In the genomic region with DNA sequence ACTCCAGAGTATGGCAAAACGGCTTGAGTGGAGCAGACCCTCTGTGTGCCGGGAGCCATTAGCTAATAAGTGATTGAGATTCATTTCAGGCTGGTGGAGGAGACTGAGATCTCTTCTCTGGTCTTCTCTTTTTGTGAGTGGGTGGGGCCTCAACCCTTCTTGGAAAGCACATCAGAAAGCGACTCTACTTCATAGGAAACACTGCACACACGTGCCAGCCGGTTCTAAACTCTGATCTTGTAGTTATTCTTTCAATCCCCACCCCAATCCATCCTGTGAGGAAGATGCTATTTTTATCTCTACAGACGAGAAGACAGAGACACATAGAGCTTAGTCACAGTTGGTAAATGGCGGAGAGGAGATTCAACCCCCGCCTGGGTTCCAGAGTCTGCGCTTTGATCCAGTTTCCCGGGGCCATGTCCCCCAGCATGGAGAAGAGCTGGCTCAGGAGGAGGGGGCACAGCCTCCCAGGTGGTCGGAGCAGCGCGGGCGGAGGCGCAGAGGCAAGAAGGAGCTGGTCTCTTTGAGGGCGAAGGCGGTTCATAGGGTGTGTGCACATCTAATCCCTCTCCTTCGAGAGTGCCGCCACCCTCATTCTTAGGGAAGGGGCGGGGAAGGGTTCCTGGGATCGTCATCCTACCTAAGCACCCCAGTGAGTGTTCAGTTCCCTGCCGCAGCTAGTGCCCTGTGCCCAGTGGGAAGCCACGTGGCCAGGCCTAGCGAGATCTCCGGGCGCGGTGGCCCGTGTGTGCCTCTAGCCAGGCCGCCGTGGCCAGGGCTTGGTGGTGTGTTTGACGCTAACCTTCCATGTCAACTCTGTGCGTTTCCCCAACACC, we compare ENCODE assay signal across 15 cellular contexts. TPM values are rescaled to one million over a fixed set of nuclear protein-coding genes. Genes with fewer than 3 reads are reported as not detected.
A peak's percentile ranks its signal among the peaks of the same experiment; 100 is the strongest.
DNase-seq lines count a peak whose midpoint lies in the region; ATAC-seq and TF ChIP-seq lines count a peak whose summit lies in the region.
"Had no signal": no experiment of that assay in that cellular context is flagged by ENCODE, and none has a peak within 500 bp of the region (broad histone marks: within the 10 kb centered on the region; RNA-seq: fewer than 3 reads in every experiment).

No MANE protein-coding gene starts in this region.

- H3K27ac Mint-ChIP-seq in CD8-positive, alpha-beta T cell = peak overlapping the region; percentile 70
- H3K27ac Mint-ChIP-seq in activated T-cell treated with anti-CD3 and anti-CD28 coated beads, Interleukin-2, amount 50 U/mL, for 72 hours = peak overlapping the region; percentile 89
- peak overlapping the region; percentile 72 to 95 (median 93) for H3K27ac Mint-ChIP-seq in naive thymus-derived CD4-positive, alpha-beta T cell

- H3K27me3 Mint-ChIP-seq in CD8-positive, alpha-beta T cell (ENCODE audit: low read depth) = no peaks in the 10 kb centered on the region
- no peaks in the 10 kb centered on the region for H3K27me3 Mint-ChIP-seq in activated T-cell treated with anti-CD3 and anti-CD28 coated beads, Interleukin-2, amount 50 U/mL, for 72 hours (ENCODE audit: low read depth)
- no peaks in the 10 kb centered on the region for H3K27me3 Mint-ChIP-seq in naive thymus-derived CD4-positive, alpha-beta T cell

- H3K36me3 Mint-ChIP-seq in CD8-positive, alpha-beta T cell = no peaks in the 10 kb centered on the region
- no peaks in the 10 kb centered on the region for H3K36me3 Mint-ChIP-seq in activated T-cell treated with anti-CD3 and anti-CD28 coated beads, Interleukin-2, amount 50 U/mL, for 72 hours (ENCODE audit: insufficient read depth in 2 of 2)
- peaks cover 0 to 7% (median 0%) of the 10 kb centered on the region in 5 donors for H3K36me3 Mint-ChIP-seq in naive thymus-derived CD4-positive, alpha-beta T cell

- intact Hi-C loops in CD8-positive, alpha-beta T cell (cut with DNase I, micrococcal nuclease) = loop anchor here in 1 of 2 experiments (2.0 kb wide), 1 partner anchor 29 kb away; no protein-coding TSS in a partner anchor
- intact Hi-C loops in naive thymus-derived CD4-positive, alpha-beta T cell (cut with micrococcal nuclease) = loop anchor here in 1 of 2 donors (1.0 kb wide), 1 partner anchor 14 kb away; no protein-coding TSS in a partner anchor

- H3K4me3 Mint-ChIP-seq in CD8-positive, alpha-beta T cell = peak overlapping the region; percentile 54
- peak overlapping the region; percentile 80 to 88 for H3K4me3 Mint-ChIP-seq in activated T-cell treated with anti-CD3 and anti-CD28 coated beads, Interleukin-2, amount 50 U/mL, for 72 hours
- H3K4me3 Mint-ChIP-seq in naive thymus-derived CD4-positive, alpha-beta T cell = peak overlapping the region; percentile 73 to 86 (median 78)

- DNase-seq in CD8-positive, alpha-beta T cell = no peak
- DNase-seq in H7 = peak; percentile 45
- peak in 1 of 2 donors; percentile 28 for DNase-seq in activated T-cell treated with anti-CD3 and anti-CD28 coated beads, Interleukin-2, amount 50 U/mL, for 72 hours
- peak in 4 of 9 donors; percentile 30 to 46 (median 42) for DNase-seq in naive thymus-derived CD4-positive, alpha-beta T cell
- no peak for DNase-seq in SKM-1 (lab: John Stamatoyannopoulos, UW; ENCODE audit: unreplicated experiment)
- DNase-seq in cerebellar nuclear complex (lab: John Stamatoyannopoulos, UW) = no peak
- DNase-seq: brain microvascular endothelial cell, kidney glomerular epithelial cell, MV-4-11, PC-3, tibial artery had no signal

- H3K4me1 Mint-ChIP-seq in CD8-positive, alpha-beta T cell (ENCODE audit: low read depth) = peaks cover 47% of the 10 kb centered on the region
- peaks cover 97% of the 10 kb centered on the region for H3K4me1 Mint-ChIP-seq in activated T-cell treated with anti-CD3 and anti-CD28 coated beads, Interleukin-2, amount 50 U/mL, for 72 hours (ENCODE audit: low read depth)
- H3K4me1 Mint-ChIP-seq in naive thymus-derived CD4-positive, alpha-beta T cell = peaks cover 31 to 58% (median 52%) of the 10 kb centered on the region in 7 donors

- no peak for TF ChIP-seq CTCF in CD8-positive, alpha-beta T cell (IDR thresholded peaks at IDR 0.05)

- no peaks in the 10 kb centered on the region for H3K9me3 Mint-ChIP-seq in CD8-positive, alpha-beta T cell
- H3K9me3 Mint-ChIP-seq in activated T-cell treated with anti-CD3 and anti-CD28 coated beads, Interleukin-2, amount 50 U/mL, for 72 hours = peaks cover 0 to 1% of the 10 kb centered on the region in 2 donors
- H3K9me3 Mint-ChIP-seq in naive thymus-derived CD4-positive, alpha-beta T cell = peaks cover 0 to 3% (median 0%) of the 10 kb centered on the region in 11 donors

- H3K27ac ChIP-seq in CD8-positive, alpha-beta T cell (ENCODE audit: low read depth, low read length) = no peak overlapping the region
- peak overlapping the region; percentile 28 for H3K27ac ChIP-seq in naive thymus-derived CD4-positive, alpha-beta T cell (ENCODE audit: low read depth, low read length)
- H3K27ac ChIP-seq: brain microvascular endothelial cell, tibial artery had no signal

- H3K9me3 ChIP-seq in CD8-positive, alpha-beta T cell (ENCODE audit: low read length) = no peaks in the 10 kb centered on the region
- H3K9me3 ChIP-seq in naive thymus-derived CD4-positive, alpha-beta T cell (ENCODE audit: control insufficient read depth in 2 of 3, low read length in 3 of 3) = no peaks in the 10 kb centered on the region
- H3K9me3 ChIP-seq: tibial artery had no signal

- CTCF ChIA-PET in CD8-positive, alpha-beta T cell (lab: Charles Lee) = interaction anchor here (0.7 to 21.4 kb wide), 8 partner anchors 10 to 83 kb away, joined by 3 to 486 read pairs (median 8); partner anchors contain the start of genes RSPH3 and TAGAP
- CTCF ChIA-PET in naive thymus-derived CD4-positive, alpha-beta T cell (lab: Charles Lee) = interaction anchor here (0.8 to 2.5 kb wide), 7 partner anchors 9 to 85 kb away, joined by 3 to 14 read pairs (median 5); no protein-coding TSS in a partner anchor

- no peak overlapping the region for H3K4me3 ChIP-seq in CD8-positive, alpha-beta T cell (ENCODE audit: low read depth, low read length)
- no peak overlapping the region for H3K4me3 ChIP-seq in H7 (ENCODE audit: insufficient read depth, low read depth, low read length)
- H3K4me3 ChIP-seq in naive thymus-derived CD4-positive, alpha-beta T cell (ENCODE audit: low read length) = peak overlapping the region; percentile 34
- H3K4me3 ChIP-seq: tibial artery had no signal

- H3K27me3 ChIP-seq in CD8-positive, alpha-beta T cell (ENCODE audit: insufficient read depth, low read length) = no peaks in the 10 kb centered on the region
- no peaks in the 10 kb centered on the region for H3K27me3 ChIP-seq in H7 (ENCODE audit: control insufficient read depth, insufficient read depth, low read length)
- no peaks in the 10 kb centered on the region for H3K27me3 ChIP-seq in naive thymus-derived CD4-positive, alpha-beta T cell (ENCODE audit: control insufficient read depth in 2 of 2, insufficient read depth in 2 of 2, low read length in 2 of 2)
- H3K27me3 ChIP-seq: brain microvascular endothelial cell, tibial artery had no signal

- POLR2A ChIA-PET in CD8-positive, alpha-beta T cell (lab: Charles Lee) = interaction anchor here (0.6 to 3.2 kb wide), 4 partner anchors 14 to 50 kb away, joined by 3 to 11 read pairs (median 6); partner anchors contain the start of gene TAGAP
- POLR2A ChIA-PET in naive thymus-derived CD4-positive, alpha-beta T cell (lab: Charles Lee) = interaction anchor here (0.7 to 8.2 kb wide), 18 partner anchors 8 to 93 kb away, joined by 3 to 91 read pairs (median 4); partner anchors contain the start of genes RSPH3 and TAGAP

- H3K4me1 ChIP-seq in CD8-positive, alpha-beta T cell (ENCODE audit: insufficient read depth, low read length) = peaks cover 43% of the 10 kb centered on the region
- H3K4me1 ChIP-seq in naive thymus-derived CD4-positive, alpha-beta T cell (ENCODE audit: control insufficient read depth in 2 of 2, insufficient read depth in 2 of 2, low read length in 2 of 2) = peaks cover 20 to 38% of the 10 kb centered on the region in 2 donors
- H3K4me1 ChIP-seq: tibial artery had no signal

- H3K36me3 ChIP-seq in CD8-positive, alpha-beta T cell (ENCODE audit: insufficient read depth, low read length) = no peaks in the 10 kb centered on the region
- no peaks in the 10 kb centered on the region for H3K36me3 ChIP-seq in H7 (replicated peaks; ENCODE audit: control insufficient read depth, insufficient read depth, low read length)
- no peaks in the 10 kb centered on the region for H3K36me3 ChIP-seq in naive thymus-derived CD4-positive, alpha-beta T cell (ENCODE audit: control insufficient read depth in 2 of 3, insufficient read depth in 3 of 3, low read length in 3 of 3)
- H3K36me3 ChIP-seq: brain microvascular endothelial cell, tibial artery had no signal

- ATAC-seq in CD8-positive, alpha-beta T cell = no peak
- peak; percentile 3 to 22 for ATAC-seq in activated T-cell treated with anti-CD3 and anti-CD28 coated beads, Interleukin-2, amount 50 U/mL, for 72 hours (replicated peaks in 1 of 2)
- ATAC-seq in naive thymus-derived CD4-positive, alpha-beta T cell = no peak
- ATAC-seq in HG03442 (IDR thresholded peaks at IDR 0.05; ENCODE audit: unreplicated experiment) = no peak
- ATAC-seq: PC-3, sciatic nerve had no signal

RNA-seq across cellular contexts. Expression of gene TAGAP, which starts 49.0 kb away (rescaled TPM):
- 100 to 1,000 TPM; 136 to 137 TPM for total RNA-seq in CD8-positive, alpha-beta T cell
- not detected in 2 replicates for total RNA-seq in H7 (2014; rRNA removed; shearing (Covaris generic))
- 10 to 100 TPM; 34.6 to 56.1 TPM for total RNA-seq in activated T-cell treated with anti-CD3 and anti-CD28 coated beads, Interleukin-2, amount 50 U/mL, for 72 hours
- 100 to 1,000 TPM in 2 of 5 experiments, 10 to 100 TPM in 3; 53.5 to 222 (median 84.0) TPM for total RNA-seq in naive thymus-derived CD4-positive, alpha-beta T cell
- 100 to 1,000 TPM; 151 to 210 TPM for polyA plus RNA-seq in naive thymus-derived CD4-positive, alpha-beta T cell
- total RNA-seq: H4, HT-29, PC-3 had no signal

Comparison
In these comparisons a context has a peak if more than half of its experiments do, and no peak if none do; other contexts are left out.
1. ATAC-seq: peak in activated T-cell treated with anti-CD3 and anti-CD28 coated beads, Interleukin-2, amount 50 U/mL, for 72 hours (2 of 2); none in CD8-positive, alpha-beta T cell (single experiment), naive thymus-derived CD4-positive, alpha-beta T cell (single experiment) and HG03442 (single experiment).
2. RNA of gene TAGAP, which starts 49.0 kb away (total RNA-seq): 136 to 137 TPM in CD8-positive, alpha-beta T cell, 53.5 to 222 TPM in naive thymus-derived CD4-positive, alpha-beta T cell and 34.6 to 56.1 TPM in activated T-cell treated with anti-CD3 and anti-CD28 coated beads, Interleukin-2, amount 50 U/mL, for 72 hours; not detected in H7; every median in the first group is over 10 times any median in the second.
3. Peak in every context shown above with its lines, with median percentiles within 50 percentile points of each other: H3K27ac Mint-ChIP-seq and H3K4me3 Mint-ChIP-seq.